Comparison of ENCODE assay signal across 9 cellular contexts in genomic region chr1:48493970-48494769, GRCh38. TPM values are rescaled to one million over a fixed set of nuclear protein-coding genes. Genes with fewer than 3 reads are reported as not detected.
DNase-seq lines count a peak whose midpoint lies in the region; ATAC-seq and TF ChIP-seq lines count a peak whose summit lies in the region.
"Had no signal": no experiment of that assay in that cellular context is flagged by ENCODE, and none has a peak within 500 bp of the region (broad histone marks: within the 10 kb centered on the region; RNA-seq: fewer than 3 reads in every experiment).

No MANE protein-coding gene starts in this region.

- peaks cover 38% of the 10 kb centered on the region for H3K4me1 Mint-ChIP-seq in osteocyte (ENCODE audit: unreplicated experiment)

- H3K36me3 ChIP-seq in RWPE2 (ENCODE audit: low read depth) (no peaks in the 10 kb centered on the region), Peyer's patch (no peaks in the 10 kb centered on the region)

- H3K4me1 ChIP-seq in RWPE2 (ENCODE audit: insufficient read depth, poor library complexity, severe bottlenecking): no peaks in the 10 kb centered on the region
- H3K4me1 ChIP-seq in Peyer's patch: peaks cover 0 to 15% (median 0%) of the 10 kb centered on the region in 4 donors

- DNase-seq in AG10803 (ENCODE audit: low read depth) (peak; percentile 85), RWPE2 (ENCODE audit: low spot score) (no peak), fibroblast of villous mesenchyme (ENCODE audit: low read depth) (peak; percentile 90), osteocyte (ENCODE audit: extremely low spot score, unreplicated experiment) (no peak), COR-L47 (lab: John Stamatoyannopoulos, UW) (no peak), NCI-H1092 treated with DMSO at 0.1 percent for 48 hours (lab: John Stamatoyannopoulos, UW) (no peak), Peyer's patch (no peak)
- DNase-seq: T-cell had no signal

- H3K4me3 ChIP-seq in AG10803 (ENCODE audit: low read length) (no peak overlapping the region), RWPE2 (ENCODE audit: severe bottlenecking) (no peak overlapping the region), fibroblast of villous mesenchyme (ENCODE audit: low read depth, low read length) (no peak overlapping the region), Peyer's patch (no peak overlapping the region)

- no peaks in the 10 kb centered on the region for H3K36me3 Mint-ChIP-seq in osteocyte (ENCODE audit: unreplicated experiment)
- H3K36me3 Mint-ChIP-seq: T-cell had no signal

- H3K9me3 Mint-ChIP-seq in osteocyte (ENCODE audit: unreplicated experiment): no peaks in the 10 kb centered on the region
- H3K9me3 Mint-ChIP-seq: T-cell had no signal

- H3K27ac ChIP-seq in RWPE2 (ENCODE audit: poor library complexity, severe bottlenecking) (peak overlapping the region; percentile 23), Peyer's patch (peak overlapping the region in 1 of 4 donors; percentile 55)

- TF ChIP-seq CTCF in AG10803 (conservative IDR thresholded peaks at IDR 0.05; ENCODE audit: low read length) (no peak), RWPE2 (IDR thresholded peaks at IDR 0.05; ENCODE audit: poor library complexity, severe bottlenecking) (no peak), fibroblast of villous mesenchyme (IDR thresholded peaks at IDR 0.05; ENCODE audit: insufficient read depth, low read depth, low read length) (no peak), osteocyte (IDR thresholded peaks at IDR 0.05) (no peak), Peyer's patch (IDR thresholded peaks at IDR 0.05) (no peak)

- no peaks in the 10 kb centered on the region for H3K9me3 ChIP-seq in RWPE2 (ENCODE audit: severe bottlenecking)
- no peaks in the 10 kb centered on the region for H3K9me3 ChIP-seq in Peyer's patch

- peaks cover 3% of the 10 kb centered on the region for H3K27me3 Mint-ChIP-seq in osteocyte (ENCODE audit: unreplicated experiment)

- H3K27me3 ChIP-seq in RWPE2 (ENCODE audit: insufficient read depth, poor library complexity, severe bottlenecking) (no peaks in the 10 kb centered on the region), Peyer's patch (no peaks in the 10 kb centered on the region)

- H3K4me3 Mint-ChIP-seq in osteocyte (ENCODE audit: unreplicated experiment): peak overlapping the region; percentile 20
- H3K4me3 Mint-ChIP-seq: T-cell had no signal

- H3K27ac Mint-ChIP-seq in osteocyte (ENCODE audit: unreplicated experiment): peak overlapping the region; percentile 84
- H3K27ac Mint-ChIP-seq: T-cell had no signal

- TF ChIP-seq POLR2A in Peyer's patch (IDR thresholded peaks at IDR 0.05): no peak

- ATAC-seq in RWPE2 (ENCODE audit: low read depth): peak; percentile 75
- ATAC-seq in HG02970 (IDR thresholded peaks at IDR 0.05; ENCODE audit: low FRiP score, unreplicated experiment): no peak
- ATAC-seq: T-cell had no signal

RNA-seq across cellular contexts. Expression of gene SPATA6, which starts 22.2 kb away (rescaled TPM):
- total RNA-seq in fibroblast of villous mesenchyme (4.2 and 4.7 TPM in 2 replicates), osteocyte (5.2 and 9.9 TPM in 2 replicates), Peyer's patch (10 to 100 TPM in 1 of 4 donors, 1 to 10 TPM in 3; 7.7 to 34.7 (median 8.4) TPM)

Comparison
In these comparisons a context has a peak if more than half of its experiments do, and no peak if none do; other contexts are left out.
1. DNase-seq: peak in AG10803 (single experiment) and fibroblast of villous mesenchyme (single experiment); none in RWPE2 (single experiment), osteocyte (single experiment), COR-L47 (single experiment), NCI-H1092 treated with DMSO at 0.1 percent for 48 hours (single experiment) and Peyer's patch (0 of 3).